19 cellular contexts compared by ENCODE assay signal in the genomic region with DNA sequence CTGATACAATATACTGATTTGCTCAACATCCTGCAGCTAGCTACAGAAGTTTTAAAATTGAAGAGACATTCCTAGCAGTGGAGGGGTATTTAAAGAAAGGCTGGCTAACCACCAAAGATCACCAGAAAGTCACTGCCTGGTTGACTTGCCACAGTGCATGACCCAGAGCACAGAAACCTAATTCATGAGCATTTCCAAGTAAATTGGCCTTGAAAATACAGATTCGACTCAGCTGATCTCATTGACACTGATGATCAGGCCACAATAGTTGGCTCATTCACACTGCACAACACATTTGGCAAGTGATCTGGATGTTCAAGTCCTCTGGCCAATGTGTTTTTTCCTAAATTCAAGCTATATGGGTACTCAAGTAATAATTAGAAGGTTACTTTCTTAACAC. TPM values are rescaled to one million over a fixed set of nuclear protein-coding genes. Genes with fewer than 3 reads are reported as not detected.
DNase-seq lines count a peak whose midpoint lies in the region; ATAC-seq, FAIRE-seq and TF ChIP-seq lines count a peak whose summit lies in the region.
"Had no signal": no experiment of that assay in that cellular context is flagged by ENCODE, and none has a peak within 500 bp of the region (broad histone marks: within the 10 kb centered on the region; RNA-seq: fewer than 3 reads in every experiment).

No MANE protein-coding gene starts in this region.

- no peaks in the 10 kb centered on the region for H3K36me3 Mint-ChIP-seq in activated CD8-positive, alpha-beta memory T cell treated with anti-CD3 and anti-CD28 coated beads, Interleukin-2, amount 10 ng/mL, durations not matched to agents 7 days and 5 days
- H3K36me3 Mint-ChIP-seq in stimulated activated effector memory CD8-positive, alpha-beta T cell treated with anti-CD3 and anti-CD28 coated beads, Interleukin-12 subunit alpha, Interleukin-12 subunit beta, amount 100 ng/mL, for 72 hours, result no peaks in the 10 kb centered on the region
- H3K36me3 Mint-ChIP-seq: CD14-positive monocyte; CD4-positive, alpha-beta memory T cell had no signal

- H3K36me3 ChIP-seq in SU-DHL-6 (ENCODE audit: low read length) (peaks cover 84% of the 10 kb centered on the region), PC-9 (ENCODE audit: low read depth) (no peaks in the 10 kb centered on the region), small intestine (ENCODE audit: control insufficient read depth in 2 of 2, insufficient read depth in 2 of 2, low read length in 2 of 2) (no peaks in the 10 kb centered on the region)
- H3K36me3 ChIP-seq: BLaER1, HAP-1 had no signal

- H3K9me3 Mint-ChIP-seq in activated CD8-positive, alpha-beta memory T cell treated with anti-CD3 and anti-CD28 coated beads, Interleukin-2, amount 10 ng/mL, durations not matched to agents 7 days and 5 days (ENCODE audit: low read depth), result no peaks in the 10 kb centered on the region
- no peaks in the 10 kb centered on the region for H3K9me3 Mint-ChIP-seq in stimulated activated effector memory CD8-positive, alpha-beta T cell treated with anti-CD3 and anti-CD28 coated beads, Interleukin-12 subunit alpha, Interleukin-12 subunit beta, amount 100 ng/mL, for 72 hours
- H3K9me3 Mint-ChIP-seq: CD4-positive, alpha-beta memory T cell had no signal

- H3K4me3 ChIP-seq in SU-DHL-6 (ENCODE audit: insufficient read depth, low read length, poor library complexity, severe bottlenecking), result no peak overlapping the region
- no peak overlapping the region for H3K4me3 ChIP-seq in PC-9
- no peak overlapping the region for H3K4me3 ChIP-seq in small intestine (ENCODE audit: low read depth in 1 of 2, low read length in 2 of 2)
- H3K4me3 ChIP-seq: A549, BLaER1, HAP-1 had no signal

- BruUV-seq in PC-9 (replicated peaks; lab: Mats Ljungman, UMichigan), result no TSS peak

- H3K9ac ChIP-seq in SU-DHL-6 (ENCODE audit: low read length), result no peak overlapping the region
- H3K9ac ChIP-seq: BLaER1 had no signal

- H3K27me3 Mint-ChIP-seq in activated CD8-positive, alpha-beta memory T cell treated with anti-CD3 and anti-CD28 coated beads, Interleukin-2, amount 10 ng/mL, durations not matched to agents 7 days and 5 days, result no peaks in the 10 kb centered on the region
- H3K27me3 Mint-ChIP-seq: CD4-positive, alpha-beta memory T cell had no signal

- no peak overlapping the region for H3K4me3 Mint-ChIP-seq in activated CD8-positive, alpha-beta memory T cell treated with anti-CD3 and anti-CD28 coated beads, Interleukin-2, amount 10 ng/mL, durations not matched to agents 7 days and 5 days
- H3K4me3 Mint-ChIP-seq in stimulated activated effector memory CD8-positive, alpha-beta T cell treated with anti-CD3 and anti-CD28 coated beads, Interleukin-12 subunit alpha, Interleukin-12 subunit beta, amount 100 ng/mL, for 72 hours, result no peak overlapping the region
- H3K4me3 Mint-ChIP-seq: CD14-positive monocyte; CD4-positive, alpha-beta memory T cell had no signal

- ATAC-seq in activated CD8-positive, alpha-beta memory T cell treated with anti-CD3 and anti-CD28 coated beads, Interleukin-2, amount 10 ng/mL, durations not matched to agents 7 days and 5 days, result peak; percentile 36
- ATAC-seq in stimulated activated effector memory CD8-positive, alpha-beta T cell treated with anti-CD3 and anti-CD28 coated beads, Interleukin-12 subunit alpha, Interleukin-12 subunit beta, amount 100 ng/mL, for 72 hours, result peak; percentile 65
- no peak for ATAC-seq in left ventricle myocardium superior
- ATAC-seq: A549 had no signal

- CTCF ChIA-PET in activated CD8-positive, alpha-beta memory T cell treated with anti-CD3 and anti-CD28 coated beads, Interleukin-2, amount 10 ng/mL, durations not matched to agents 7 days and 5 days (lab: Charles Lee), result interaction anchor here (0.8 to 1.1 kb wide), 2 partner anchors 20 to 62 kb away, joined by 3 read pairs; no protein-coding TSS in a partner anchor
- CTCF ChIA-PET in PC-9 (lab: Charles Lee), result no interaction called here

- POLR2A ChIA-PET in PC-9 (lab: Charles Lee; ENCODE audit: unreplicated experiment), result no interaction called here

- no peak for DNase-seq in activated CD8-positive, alpha-beta memory T cell treated with anti-CD3 and anti-CD28 coated beads, Interleukin-2, amount 10 ng/mL, durations not matched to agents 7 days and 5 days
- no peak for DNase-seq in activated CD8-positive, alpha-beta memory T cell treated with anti-CD3 and anti-CD28 coated beads for 24 hours
- peak; percentile 46 for DNase-seq in globus pallidus (ENCODE audit: low spot score)
- no peak for DNase-seq in stimulated activated effector memory CD8-positive, alpha-beta T cell treated with anti-CD3 and anti-CD28 coated beads, Interleukin-12 subunit alpha, Interleukin-12 subunit beta, amount 100 ng/mL, for 72 hours (ENCODE audit: low spot score in 2 of 2)
- DNase-seq in PC-9, result no peak
- DNase-seq in left ventricle myocardium superior, result no peak
- DNase-seq in small intestine, result no peak
- DNase-seq: AML-193; CD4-positive, alpha-beta memory T cell; DMS153; DMS79; GF-D8 had no signal

- intact Hi-C loops in PC-9 (cut with micrococcal nuclease; ENCODE audit: unreplicated experiment) (no loop called here), left ventricle myocardium superior (cut with micrococcal nuclease) (no loop called here)

- H3K4me1 ChIP-seq in PC-9 (replicated peaks; ENCODE audit: insufficient read depth) (no peaks in the 10 kb centered on the region), small intestine (ENCODE audit: control insufficient read depth in 2 of 2, insufficient read depth in 1 of 2, low read depth in 1 of 2, low read length in 1 of 2) (no peaks in the 10 kb centered on the region)
- H3K4me1 ChIP-seq: A549, HAP-1 had no signal

- H3F3A ChIP-seq in SU-DHL-6 (ENCODE audit: insufficient read depth) (peaks cover 41% of the 10 kb centered on the region), PC-9 (ENCODE audit: insufficient read depth, low read depth) (no peaks in the 10 kb centered on the region)

- H3K79me2 ChIP-seq in SU-DHL-6 (ENCODE audit: insufficient read depth, low read length) (no peaks in the 10 kb centered on the region), PC-9 (ENCODE audit: low read depth) (no peaks in the 10 kb centered on the region)

- peak overlapping the region; percentile 65; the same call in 1 of the 2 replicates for H3K27ac ChIP-seq in SU-DHL-6 (ENCODE audit: low read depth, low read length)
- no peak overlapping the region for H3K27ac ChIP-seq in PC-9
- H3K27ac ChIP-seq in small intestine (ENCODE audit: low read depth in 1 of 2, low read length in 1 of 2), result no peak overlapping the region
- H3K27ac ChIP-seq: 22Rv1, A549, BLaER1 had no signal

- H3K9me3 ChIP-seq in SU-DHL-6 (ENCODE audit: insufficient read depth, low read length) (no peaks in the 10 kb centered on the region), PC-9 (ENCODE audit: insufficient read depth, low read depth) (no peaks in the 10 kb centered on the region), small intestine (ENCODE audit: control insufficient read depth, low read depth) (no peaks in the 10 kb centered on the region)
- H3K9me3 ChIP-seq: A549, BLaER1, HAP-1 had no signal

- H3K4me1 Mint-ChIP-seq in activated CD8-positive, alpha-beta memory T cell treated with anti-CD3 and anti-CD28 coated beads, Interleukin-2, amount 10 ng/mL, durations not matched to agents 7 days and 5 days, result peaks cover 4% of the 10 kb centered on the region
- H3K4me1 Mint-ChIP-seq in stimulated activated effector memory CD8-positive, alpha-beta T cell treated with anti-CD3 and anti-CD28 coated beads, Interleukin-12 subunit alpha, Interleukin-12 subunit beta, amount 100 ng/mL, for 72 hours, result no peaks in the 10 kb centered on the region
- H3K4me1 Mint-ChIP-seq: CD14-positive monocyte; CD4-positive, alpha-beta memory T cell had no signal

- H4K20me1 ChIP-seq in SU-DHL-6 (ENCODE audit: low read depth, low read length) (no peaks in the 10 kb centered on the region), PC-9 (ENCODE audit: insufficient read depth) (no peaks in the 10 kb centered on the region)
- H4K20me1 ChIP-seq: BLaER1 had no signal

- whole genome bisulfite sequencing in small intestine, 3 donors, result 73 to 95% (median 84%) methylated on average over 1 of the region's 1 CpG

- H3K27me3 ChIP-seq in SU-DHL-6 (ENCODE audit: low read length) (no peaks in the 10 kb centered on the region), PC-9 (ENCODE audit: insufficient read depth, low read depth) (no peaks in the 10 kb centered on the region), small intestine (ENCODE audit: control insufficient read depth in 2 of 2, insufficient read depth in 2 of 2, low read length in 2 of 2) (no peaks in the 10 kb centered on the region)
- H3K27me3 ChIP-seq: BLaER1 had no signal

- FAIRE-seq in small intestine (lab: Jason Lieb, UNC), result no peak
- FAIRE-seq: A549 had no signal

- no peaks in the 10 kb centered on the region for H3K9me2 ChIP-seq in SU-DHL-6 (replicated peaks; ENCODE audit: insufficient read depth, low read length)
- H3K9me2 ChIP-seq in PC-9 (ENCODE audit: insufficient read depth), result no peaks in the 10 kb centered on the region; the same call in none of the 2 replicates

- TF ChIP-seq CTCF in SU-DHL-6 (IDR thresholded peaks at IDR 0.05; ENCODE audit: insufficient read depth, low read length, poor library complexity, severe bottlenecking) (no peak), PC-9 (conservative IDR thresholded peaks at IDR 0.05) (no peak)

- H3K4me2 ChIP-seq in SU-DHL-6 (ENCODE audit: low read depth, low read length, poor library complexity, severe bottlenecking) (no peak overlapping the region), PC-9 (no peak overlapping the region)
- H3K4me2 ChIP-seq: A549, BLaER1 had no signal

- H3K27ac Mint-ChIP-seq in activated CD8-positive, alpha-beta memory T cell treated with anti-CD3 and anti-CD28 coated beads, Interleukin-2, amount 10 ng/mL, durations not matched to agents 7 days and 5 days, result no peak overlapping the region
- no peak overlapping the region for H3K27ac Mint-ChIP-seq in stimulated activated effector memory CD8-positive, alpha-beta T cell treated with anti-CD3 and anti-CD28 coated beads, Interleukin-12 subunit alpha, Interleukin-12 subunit beta, amount 100 ng/mL, for 72 hours
- H3K27ac Mint-ChIP-seq: CD14-positive monocyte; CD4-positive, alpha-beta memory T cell had no signal

- H2AFZ ChIP-seq in SU-DHL-6 (ENCODE audit: low read depth, low read length, severe bottlenecking), result no peak overlapping the region
- no peak overlapping the region for H2AFZ ChIP-seq in PC-9

RNA-seq across cellular contexts. Expression of gene TDRD6, which starts 13.3 kb away (rescaled TPM):
- total RNA-seq in activated CD8-positive, alpha-beta memory T cell treated with anti-CD3 and anti-CD28 coated beads, Interleukin-2, amount 10 ng/mL, durations not matched to agents 7 days and 5 days, result not detected
- 0.23 and 0.57 TPM in 2 replicates for total RNA-seq in PC-9 (2021)
- 0.30 TPM for total RNA-seq in left ventricle myocardium superior
- polyA plus RNA-seq in small intestine, result under 1 TPM in 1 of 3 donors, not detected in 2; 0.04 TPM
- total RNA-seq: HT-29 had no signal
- polyA plus RNA-seq: CD4-positive, alpha-beta memory T cell had no signal

RNA-seq across cellular contexts. Expression of gene SLC25A27, which starts 21.6 kb away (rescaled TPM):
- under 1 TPM; 0.12 to 0.35 TPM for total RNA-seq in activated CD8-positive, alpha-beta memory T cell treated with anti-CD3 and anti-CD28 coated beads, Interleukin-2, amount 10 ng/mL, durations not matched to agents 7 days and 5 days
- 25.0 and 27.1 TPM in 2 replicates for total RNA-seq in PC-9 (2021)
- total RNA-seq in left ventricle myocardium superior, result 15.3 TPM
- 1 to 10 TPM in 2 of 3 donors, not detected in 1; 1.3 to 3.7 TPM for polyA plus RNA-seq in small intestine
- polyA plus RNA-seq: CD4-positive, alpha-beta memory T cell had no signal

RNA-seq across cellular contexts. Expression of gene CYP39A1, which starts 21.8 kb away (rescaled TPM):
- not detected for total RNA-seq in activated CD8-positive, alpha-beta memory T cell treated with anti-CD3 and anti-CD28 coated beads, Interleukin-2, amount 10 ng/mL, durations not matched to agents 7 days and 5 days
- 2.9 and 5.6 TPM in 2 replicates for total RNA-seq in PC-9 (2021)
- total RNA-seq in left ventricle myocardium superior, result 5.9 TPM
- 1 to 10 TPM in 1 of 3 donors, under 1 TPM in 1, not detected in 1; 0.22 to 2.5 TPM for polyA plus RNA-seq in small intestine
- total RNA-seq: CD4-positive, alpha-beta memory T cell had no signal
- polyA plus RNA-seq: CD14-positive monocyte; CD4-positive, alpha-beta memory T cell had no signal

Comparison
In these comparisons a context has a peak if more than half of its experiments do, and no peak if none do; other contexts are left out.
1. RNA of gene SLC25A27, which starts 21.6 kb away (total RNA-seq): 25.0 to 27.1 TPM in PC-9 and 15.3 TPM in left ventricle myocardium superior (single experiment); 0.12 to 0.35 TPM in activated CD8-positive, alpha-beta memory T cell treated with anti-CD3 and anti-CD28 coated beads, Interleukin-2, amount 10 ng/mL, durations not matched to agents 7 days and 5 days; every median in the first group is over 10 times any median in the second.